In the genomic region with DNA sequence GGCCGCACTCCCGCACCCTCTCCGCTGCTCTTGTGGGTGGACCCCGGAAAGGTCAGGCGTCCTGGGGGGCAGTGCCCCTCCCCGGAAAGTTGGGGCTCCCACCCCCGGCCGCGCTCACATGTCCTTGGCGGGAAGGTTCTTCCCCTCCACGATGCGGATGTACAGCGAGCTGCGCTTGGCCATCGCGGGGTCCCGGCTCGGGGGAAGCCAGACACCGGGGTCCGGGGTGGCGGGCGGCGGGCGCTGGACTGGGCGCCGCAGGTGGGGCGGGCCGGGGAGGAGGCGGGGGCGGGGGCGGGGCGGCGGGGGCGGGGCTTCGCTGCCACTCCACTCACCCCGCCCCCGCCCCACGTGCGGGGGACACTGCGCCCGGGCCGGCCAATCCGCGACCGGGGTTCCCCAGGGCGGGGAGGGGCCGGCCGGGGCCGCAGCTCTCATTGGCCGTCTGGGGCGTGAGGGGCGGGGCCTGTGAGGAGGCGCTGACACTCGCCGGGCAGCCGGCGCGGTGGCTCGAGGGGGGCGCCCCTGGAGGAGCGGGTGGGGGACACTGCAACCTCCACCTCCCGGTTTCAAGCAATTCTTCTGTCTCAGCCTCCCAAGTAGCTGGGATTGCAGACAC, we compare ENCODE assay signal across 8 cellular contexts. TPM values are rescaled to one million over a fixed set of nuclear protein-coding genes. Genes with fewer than 3 reads are reported as not detected.
A peak's percentile ranks its signal among the peaks of the same experiment; 100 is the strongest.
DNase-seq lines count a peak whose midpoint lies in the region; ATAC-seq and TF ChIP-seq lines count a peak whose summit lies in the region.
"Not testable (repeated sequence)": the region's sequence is repeated elsewhere in the genome, so short reads cannot be mapped to it uniquely, and the experiment has no call there.

TSS of gene RASA4 (minus strand) at position 250 of the 619 bp plus-strand sequence. CDS start at position 183, 67 bp downstream.

- intact Hi-C loops in PC-3 (cut with micrococcal nuclease): not testable (repeated sequence)

- H3K27ac ChIP-seq in BLaER1 treated with 17β-estradiol and CSF1 and Interleukin-3, amounts not matched to agents 10 nM and 100 nM; PC-3 (ENCODE audit: low read length): not testable (repeated sequence)

- H3F3A ChIP-seq in PC-3 (ENCODE audit: low read length, unreplicated experiment): not testable (repeated sequence)

- not testable (repeated sequence) for H2AFZ ChIP-seq in PC-3 (ENCODE audit: low read length)

- not testable (repeated sequence) for TF ChIP-seq CTCF in PC-3 (conservative IDR thresholded peaks at IDR 0.05; ENCODE audit: low read depth, low read length); epithelial cell of esophagus (IDR thresholded peaks at IDR 0.05; ENCODE audit: insufficient read depth, low read depth, low read length, missing control alignments)

- peak within 1 kb of the TSS in 8 of 10 experiments; percentile 40 to 59 (median 48); a peak in 14 of 20 replicates for H3K4me3 ChIP-seq in BLaER1 treated with 17β-estradiol and CSF1 and Interleukin-3, amounts not matched to agents 10 nM and 100 nM
- not testable (repeated sequence) for H3K4me3 ChIP-seq in PC-3 (ENCODE audit: low read length)
- H3K4me3 ChIP-seq in epithelial cell of esophagus (ENCODE audit: low read length): peak within 1 kb of the TSS; percentile 23

- H3K4me1 Mint-ChIP-seq in activated T-cell treated with anti-CD3 and anti-CD28 coated beads, Interleukin-2, amount 50 U/mL, for 72 hours (ENCODE audit: low read depth); memory B cell: not testable (repeated sequence)

- ATAC-seq in GM19395 (IDR thresholded peaks at IDR 0.05; ENCODE audit: unreplicated experiment) (peak; percentile 42), HG03025 (IDR thresholded peaks at IDR 0.05; ENCODE audit: low FRiP score, unreplicated experiment) (peak; percentile 60), PC-3 (peak; percentile 91), memory B cell (ENCODE audit: low read depth) (peak; percentile 86)
- peak; percentile 96 to 97 for ATAC-seq in activated T-cell treated with anti-CD3 and anti-CD28 coated beads, Interleukin-2, amount 50 U/mL, for 72 hours (replicated peaks in 1 of 2)

- not testable (repeated sequence) for H3K27me3 ChIP-seq in BLaER1 treated with 17β-estradiol and CSF1 and Interleukin-3, amounts not matched to agents 10 nM and 100 nM; PC-3 (ENCODE audit: low read length)

- H3K4me1 ChIP-seq in BLaER1 treated with 17β-estradiol and CSF1 and Interleukin-3, amounts not matched to agents 10 nM and 100 nM; PC-3 (ENCODE audit: insufficient read depth, low read length): not testable (repeated sequence)

- not testable (repeated sequence) for H3K27me3 Mint-ChIP-seq in activated T-cell treated with anti-CD3 and anti-CD28 coated beads, Interleukin-2, amount 50 U/mL, for 72 hours (ENCODE audit: low read depth); memory B cell

- H3K4me2 ChIP-seq in BLaER1 treated with 17β-estradiol and CSF1 and Interleukin-3, amounts not matched to agents 10 nM and 100 nM: peak within 1 kb of the TSS in 2 of 11 experiments; percentile 36 to 45; a peak in 3 of 22 replicates
- H3K4me2 ChIP-seq in PC-3 (ENCODE audit: low read length): not testable (repeated sequence)

- CTCF ChIA-PET in PC-3 (lab: Charles Lee): not testable (repeated sequence)

- not testable (repeated sequence) for H3K36me3 ChIP-seq in BLaER1 treated with 17β-estradiol and CSF1 and Interleukin-3, amounts not matched to agents 10 nM and 100 nM; PC-3 (ENCODE audit: low read depth, low read length)

- H3K9ac ChIP-seq in BLaER1 treated with 17β-estradiol and CSF1 and Interleukin-3, amounts not matched to agents 10 nM and 100 nM: 0 out of 22 replicates have a peak within 1 kb of the TSS, but pooled peaks of 1 of the 11 experiments have one; percentile 55
- not testable (repeated sequence) for H3K9ac ChIP-seq in PC-3 (ENCODE audit: low read length)

- not testable (repeated sequence) for H3K79me2 ChIP-seq in PC-3 (ENCODE audit: low read length)

- not testable (repeated sequence) for H3K9me2 ChIP-seq in PC-3 (replicated peaks; ENCODE audit: low read length)

- H3K9me3 ChIP-seq in BLaER1 treated with 17β-estradiol and CSF1 and Interleukin-3, amounts not matched to agents 10 nM and 100 nM (replicated peaks in 1 of 11); PC-3 (ENCODE audit: low read length): not testable (repeated sequence)

- BruUV-seq in PC-3 (replicated peaks; lab: Mats Ljungman, UMichigan): not testable (repeated sequence)

- H4K20me1 ChIP-seq in BLaER1 treated with 17β-estradiol and CSF1 and Interleukin-3, amounts not matched to agents 10 nM and 100 nM; PC-3 (ENCODE audit: low read length): not testable (repeated sequence)

- not testable (repeated sequence) for H3K9me3 Mint-ChIP-seq in activated T-cell treated with anti-CD3 and anti-CD28 coated beads, Interleukin-2, amount 50 U/mL, for 72 hours; memory B cell

- not testable (repeated sequence) for H3K27ac Mint-ChIP-seq in activated T-cell treated with anti-CD3 and anti-CD28 coated beads, Interleukin-2, amount 50 U/mL, for 72 hours; memory B cell

- POLR2A ChIA-PET in PC-3 (lab: Charles Lee; ENCODE audit: unreplicated experiment): not testable (repeated sequence)

- peak within 1 kb of the TSS in 1 of 2 donors; percentile 52 for H3K4me3 Mint-ChIP-seq in activated T-cell treated with anti-CD3 and anti-CD28 coated beads, Interleukin-2, amount 50 U/mL, for 72 hours
- H3K4me3 Mint-ChIP-seq in memory B cell: not testable (repeated sequence)

- peak; percentile 1 for DNase-seq in PC-3
- DNase-seq in activated T-cell treated with anti-CD3 and anti-CD28 coated beads, Interleukin-2, amount 50 U/mL, for 72 hours: peak; percentile 49 to 58
- peak; percentile 4 for DNase-seq in epithelial cell of esophagus (ENCODE audit: low read depth)
- peak; percentile 38 to 81 for DNase-seq in memory B cell (ENCODE audit: low spot score in 2 of 2)
- peak; percentile 43 for DNase-seq in stimulated activated CD4-positive, alpha-beta T cell treated with anti-CD3 and anti-CD28 coated beads, Interleukin-4, amount 100 ng/mL, for 1 hour

- H3K36me3 Mint-ChIP-seq in activated T-cell treated with anti-CD3 and anti-CD28 coated beads, Interleukin-2, amount 50 U/mL, for 72 hours (ENCODE audit: insufficient read depth in 2 of 2); memory B cell: not testable (repeated sequence)

RNA-seq across cellular contexts. Expression of gene RASA4, which starts in this region (rescaled TPM):
- total RNA-seq in PC-3 (2014; rRNA removed): 6.7 and 15.8 TPM in 2 replicates
- 10 to 100 TPM; 52.0 to 79.2 TPM for total RNA-seq in activated T-cell treated with anti-CD3 and anti-CD28 coated beads, Interleukin-2, amount 50 U/mL, for 72 hours

Comparison
In these comparisons a context has a peak if more than half of its experiments do, and no peak if none do; other contexts are left out.
1. ATAC-seq: peak in every context shown above with its lines; median percentile 96 in activated T-cell treated with anti-CD3 and anti-CD28 coated beads, Interleukin-2, amount 50 U/mL, for 72 hours; 91 in PC-3; 86 in memory B cell; 60 in HG03025; 42 in GM19395.
2. DNase-seq: peak in every context shown above with its lines; median percentile 60 in memory B cell; 54 in activated T-cell treated with anti-CD3 and anti-CD28 coated beads, Interleukin-2, amount 50 U/mL, for 72 hours; 43 in stimulated activated CD4-positive, alpha-beta T cell treated with anti-CD3 and anti-CD28 coated beads, Interleukin-4, amount 100 ng/mL, for 1 hour; 4 in epithelial cell of esophagus; 1 in PC-3.